31 cellular contexts compared by ENCODE assay signal in genomic region chr11:114622858-114623257, GRCh38. TPM values are rescaled to one million over a fixed set of nuclear protein-coding genes. Genes with fewer than 3 reads are reported as not detected.
"Had no signal": no experiment of that assay in that cellular context is flagged by ENCODE, and none has a peak within 500 bp of the region (broad histone marks: within the 10 kb centered on the region; RNA-seq: fewer than 3 reads in every experiment).

No MANE protein-coding gene starts in this region.

- H3K27me3 ChIP-seq: ascending aorta, cardiac muscle cell, MG63, SJSA1 had no signal

- ATAC-seq: activated CD4-positive, alpha-beta T cell treated with anti-CD3 and anti-CD28 coated beads for 36 hours; activated CD4-positive, CD25-positive, alpha-beta regulatory T cell treated with anti-CD3 and anti-CD28 coated beads, Interleukin-2, amount 50 U/mL, for 24 hours; activated CD8-positive, alpha-beta T cell treated with anti-CD3 and anti-CD28 coated beads, Interleukin-2, amount 10 ng/mL, durations not matched to agents 7 days and 5 days; Panc1 had no signal

- H3K36me3 ChIP-seq: ascending aorta, cardiac muscle cell, MG63, SJSA1 had no signal

- H3K4me1 ChIP-seq: ascending aorta, SJSA1 had no signal

- H3K4me3 ChIP-seq: ascending aorta, cardiac muscle cell, MG63, SJSA1 had no signal

- H3K4me2 ChIP-seq: SK-N-SH had no signal

- H3K27ac ChIP-seq: ascending aorta, cardiac muscle cell, SJSA1 had no signal

- H3K9ac ChIP-seq: SK-N-SH had no signal

- FAIRE-seq: TTC549 had no signal

- DNase-seq: activated CD4-positive, alpha-beta T cell treated with anti-CD3 and anti-CD28 coated beads for 36 hours; activated CD4-positive, alpha-beta T cell treated with anti-CD3 and anti-CD28 coated beads, Interleukin-2, amount 10 ng/mL, durations not matched to agents 7 days and 5 days; activated CD4-positive, alpha-beta T cell treated with anti-CD3 and anti-CD28 coated beads, Interleukin-2, amount 50 U/mL, for 48 hours; activated CD8-positive, alpha-beta T cell treated with anti-CD3 and anti-CD28 coated beads, Interleukin-2, amount 10 ng/mL, durations not matched to agents 7 days and 5 days; activated gamma-delta T cell; activated naive CD4-positive, alpha-beta T cell treated with Interleukin-2 at 50 U/mL for 16 hours; activated naive CD8-positive, alpha-beta T cell treated with anti-CD3 and anti-CD28 coated beads, Interleukin-2, amount 10 ng/mL, durations not matched to agents 7 days and 5 days; activated T-cell treated with anti-CD3 and anti-CD28 coated beads, Interleukin-2, amount 50 U/mL, for 24 hours; amygdala; Kasumi-1; MG63; NCI-H1092; NCI-H1417; NCI-H146; NCI-H187; NCI-H2029 treated with DMSO at 0.1 percent for 48 hours; NCI-H2107; NCI-H2171 treated with DMSO at 0.1 percent for 48 hours; NCI-H2227 treated with DMSO at 0.1 percent for 48 hours; NCI-H446 treated with DMSO at 0.1 percent for 48 hours; NCI-H524 treated with DMSO at 0.1 percent for 48 hours; RPMI8226; SHP77 treated with DMSO at 0.1 percent for 48 hours; SK-N-SH had no signal

- H3K9me3 ChIP-seq: MG63, SJSA1, SK-N-SH had no signal

RNA-seq across cellular contexts. Expression of gene NXPE4, which starts 27.3 kb away (rescaled TPM):
- total RNA-seq: activated CD4-positive, alpha-beta T cell treated with anti-CD3 and anti-CD28 coated beads for 36 hours; activated CD4-positive, alpha-beta T cell treated with anti-CD3 and anti-CD28 coated beads, Interleukin-2, amount 10 ng/mL, durations not matched to agents 7 days and 5 days; activated CD8-positive, alpha-beta T cell treated with anti-CD3 and anti-CD28 coated beads, Interleukin-2, amount 10 ng/mL, durations not matched to agents 7 days and 5 days; activated naive CD8-positive, alpha-beta T cell treated with anti-CD3 and anti-CD28 coated beads, Interleukin-2, amount 10 ng/mL, durations not matched to agents 7 days and 5 days; activated T-helper 2 cell treated with anti-CD3 and anti-CD28 coated beads, Interferon-gamma antibody, Interleukin-2, Interleukin-4, amounts not matched to agents 10 μg/mL and 5 μg/mL and 100 μg/mL, durations not matched to agents 14 hours and 24 hours and 36 hours; ascending aorta; cardiac muscle cell; SJSA1 had no signal
- polyA plus RNA-seq: cardiac muscle cell, SK-N-SH had no signal

RNA-seq across cellular contexts. Expression of gene NXPE2, which starts 55.5 kb away (rescaled TPM):
- total RNA-seq: activated CD4-positive, alpha-beta T cell treated with anti-CD3 and anti-CD28 coated beads for 36 hours; activated CD4-positive, alpha-beta T cell treated with anti-CD3 and anti-CD28 coated beads, Interleukin-2, amount 10 ng/mL, durations not matched to agents 7 days and 5 days; activated CD8-positive, alpha-beta T cell treated with anti-CD3 and anti-CD28 coated beads, Interleukin-2, amount 10 ng/mL, durations not matched to agents 7 days and 5 days; activated naive CD8-positive, alpha-beta T cell treated with anti-CD3 and anti-CD28 coated beads, Interleukin-2, amount 10 ng/mL, durations not matched to agents 7 days and 5 days; activated T-helper 2 cell treated with anti-CD3 and anti-CD28 coated beads, Interferon-gamma antibody, Interleukin-2, Interleukin-4, amounts not matched to agents 10 μg/mL and 5 μg/mL and 100 μg/mL, durations not matched to agents 14 hours and 24 hours and 36 hours; ascending aorta had no signal
- polyA plus RNA-seq: SK-N-SH had no signal
